17 cellular contexts compared by ENCODE assay signal in the genomic region with DNA sequence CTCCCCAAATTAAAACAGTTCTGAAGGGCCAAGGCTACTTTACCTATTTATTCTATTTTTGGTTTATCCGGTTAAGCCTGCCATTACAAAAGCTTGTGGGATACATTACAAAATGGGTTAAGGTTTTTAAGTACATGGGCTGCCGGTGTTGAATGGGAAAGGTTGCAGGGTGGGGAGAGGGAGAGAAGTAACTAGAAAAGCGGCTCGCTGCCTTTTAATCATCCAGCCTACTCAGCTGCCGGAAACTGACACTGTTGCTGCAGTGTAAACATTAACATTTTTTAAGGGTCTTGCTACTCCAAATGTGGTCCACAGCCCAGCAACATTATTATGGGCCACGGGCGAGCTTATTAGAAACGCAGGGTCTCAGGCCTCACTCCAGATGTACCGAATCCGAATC. TPM values are rescaled to one million over a fixed set of nuclear protein-coding genes. Genes with fewer than 3 reads are reported as not detected.
DNase-seq lines count a peak whose midpoint lies in the region; ATAC-seq and TF ChIP-seq lines count a peak whose summit lies in the region.
"Had no signal": no experiment of that assay in that cellular context is flagged by ENCODE, and none has a peak within 500 bp of the region (broad histone marks: within the 10 kb centered on the region; RNA-seq: fewer than 3 reads in every experiment).

No MANE protein-coding gene starts in this region.

- no peak overlapping the region for H3K9ac ChIP-seq in HUES64 (ENCODE audit: low read depth, low read length)
- H3K9ac ChIP-seq: BLaER1 treated with 17β-estradiol and CSF1 and Interleukin-3, amounts not matched to agents 10 nM and 100 nM had no signal

- H3K27ac ChIP-seq in HUES64 (ENCODE audit: low read depth, low read length) (no peak overlapping the region), caudate nucleus (ENCODE audit: low read depth, low read length) (peak overlapping the region; percentile 72), iPS DF 6.9 (ENCODE audit: low read length) (no peak overlapping the region), sigmoid colon (peak overlapping the region; percentile 16 to 70 (median 64))
- H3K27ac ChIP-seq: BLaER1 treated with 17β-estradiol and CSF1 and Interleukin-3, amounts not matched to agents 10 nM and 100 nM; left lung; SJSA1 had no signal

- ATAC-seq in HG03565 (IDR thresholded peaks at IDR 0.05; ENCODE audit: unreplicated experiment) (no peak), GM18520 (IDR thresholded peaks at IDR 0.05; ENCODE audit: unreplicated experiment) (no peak)
- ATAC-seq: left lung had no signal

- H3K27me3 ChIP-seq in HUES64 (ENCODE audit: insufficient read depth, low read length) (peaks cover 21% of the 10 kb centered on the region), iPS DF 6.9 (ENCODE audit: control insufficient read depth, insufficient read depth, low read length) (no peaks in the 10 kb centered on the region), sigmoid colon (no peaks in the 10 kb centered on the region)
- H3K27me3 ChIP-seq: BLaER1 treated with 17β-estradiol and CSF1 and Interleukin-3, amounts not matched to agents 10 nM and 100 nM; SJSA1 had no signal

- H3K4me3 ChIP-seq in HUES64 (ENCODE audit: low read length) (peak overlapping the region; percentile 68), iPS DF 6.9 (ENCODE audit: low read length) (peak overlapping the region; percentile 26; the same call in 1 of the 2 replicates), sigmoid colon (peak overlapping the region in 3 of 4 donors; percentile 37 to 45 (median 42))
- H3K4me3 ChIP-seq: BLaER1 treated with 17β-estradiol and CSF1 and Interleukin-3, amounts not matched to agents 10 nM and 100 nM; left lung; SJSA1 had no signal

- no peak for TF ChIP-seq EP300 in sigmoid colon (IDR thresholded peaks at IDR 0.05)

- no peak for TF ChIP-seq CTCF in sigmoid colon (IDR thresholded peaks at IDR 0.05)

- H3K36me3 ChIP-seq in HUES64 (ENCODE audit: insufficient read depth, low read length) (no peaks in the 10 kb centered on the region), iPS DF 6.9 (ENCODE audit: control insufficient read depth, insufficient read depth, low read length) (no peaks in the 10 kb centered on the region), sigmoid colon (no peaks in the 10 kb centered on the region)
- H3K36me3 ChIP-seq: BLaER1 treated with 17β-estradiol and CSF1 and Interleukin-3, amounts not matched to agents 10 nM and 100 nM; left lung; SJSA1 had no signal

- 1% methylated on average over 10 of the region's 10 CpGs for WGBS in HUES64
- no CpG with 5 or more reads among the region's 10 CpGs for WGBS in iPS DF 6.9 (ENCODE audit: insufficient coverage, insufficient read length)
- WGBS in sigmoid colon, 2 donors, result 28 to 69% methylated on average over 10 of the region's 10 CpGs

- H3K4me1 ChIP-seq in HUES64 (ENCODE audit: insufficient read depth, low read length), result peaks cover 17% of the 10 kb centered on the region
- no peaks in the 10 kb centered on the region for H3K4me1 ChIP-seq in iPS DF 6.9 (ENCODE audit: control insufficient read depth, insufficient read depth, low read length)
- H3K4me1 ChIP-seq in sigmoid colon, result no peaks in the 10 kb centered on the region
- H3K4me1 ChIP-seq: BLaER1 treated with 17β-estradiol and CSF1 and Interleukin-3, amounts not matched to agents 10 nM and 100 nM; left lung; SJSA1 had no signal

- DNase-seq in caudate nucleus (lab: John Stamatoyannopoulos, UW) (no peak), iPS DF 6.9 (ENCODE audit: low read depth, low spot score) (no peak), sigmoid colon (no peak), NCI-H146 (lab: John Stamatoyannopoulos, UW) (no peak)
- DNase-seq: activated CD4-positive, alpha-beta T cell treated with anti-CD3 and anti-CD28 coated beads for 48 hours; central memory CD4-positive, alpha-beta T cell; DMS153; left lung; naive B cell; NCI-H1417 treated with DMSO at 0.1 percent for 48 hours; NCI-H2227 treated with DMSO at 0.1 percent for 48 hours; stimulated activated CD4-positive, alpha-beta T cell treated with anti-CD3 and anti-CD28 coated beads, Interleukin-2, amount 100 ng/mL, for 48 hours had no signal

- intact Hi-C loops in sigmoid colon (cut with DNase I), result loop anchor here (5.0 kb wide), 1 partner anchor 507 kb away; no protein-coding TSS in a partner anchor

- no peak for TF ChIP-seq POLR2A in sigmoid colon (IDR thresholded peaks at IDR 0.05)

- no peaks in the 10 kb centered on the region for H3K9me3 ChIP-seq in HUES64 (ENCODE audit: insufficient read depth, low read depth, low read length)
- no peaks in the 10 kb centered on the region for H3K9me3 ChIP-seq in iPS DF 6.9 (ENCODE audit: control insufficient read depth, insufficient read depth, low read length)
- H3K9me3 ChIP-seq in sigmoid colon, result no peaks in the 10 kb centered on the region
- H3K9me3 ChIP-seq: BLaER1 treated with 17β-estradiol and CSF1 and Interleukin-3, amounts not matched to agents 10 nM and 100 nM; left lung; SJSA1 had no signal

RNA-seq across cellular contexts. Expression of gene IL1RAPL1, which starts 1.5 kb away (rescaled TPM):
- polyA plus RNA-seq in HUES64 (2013, experiment 1 of 2), result 0.45 TPM
- 0.95 TPM for polyA plus RNA-seq in HUES64 (2013, experiment 2 of 2)
- total RNA-seq in sigmoid colon, result 1 to 10 TPM in 3 of 4 donors, under 1 TPM in 1; 0.81 to 2.5 (median 1.6) TPM
- polyA plus RNA-seq in sigmoid colon, result under 1 TPM in 1 of 3 donors, not detected in 2; 0.07 TPM
- total RNA-seq: left lung, SJSA1 had no signal

Comparison
In these comparisons a context has a peak if more than half of its experiments do, and no peak if none do; other contexts are left out.
1. H3K27ac ChIP-seq: peak in caudate nucleus (single experiment) and sigmoid colon (4 of 4); none in HUES64 (single experiment) and iPS DF 6.9 (single experiment).
2. Peak in every context shown above with its lines, with median percentiles within 50 percentile points of each other: H3K4me3 ChIP-seq.